ENCODE assay signal across 18 cellular contexts in the genomic region with DNA sequence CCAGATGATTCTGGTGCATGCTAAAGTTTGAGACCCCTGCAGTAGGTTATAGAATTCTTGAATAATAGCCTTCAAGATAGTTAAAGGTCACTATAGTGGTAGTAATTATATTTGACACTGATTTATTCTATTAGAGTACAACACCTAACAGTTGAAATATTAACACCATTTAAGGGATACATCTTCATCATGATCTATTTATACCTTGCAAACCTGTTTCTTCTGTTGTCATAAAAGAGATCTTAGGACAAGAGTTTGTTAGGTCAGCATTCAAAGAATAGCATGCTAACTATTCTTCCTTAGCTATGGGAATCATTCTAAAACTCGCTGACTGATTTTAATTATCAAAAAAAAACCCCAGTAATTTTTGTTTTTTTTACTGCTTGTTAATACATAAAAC.
"Had no signal": no experiment of that assay in that cellular context is flagged by ENCODE, and none has a peak within 500 bp of the region (broad histone marks: within the 10 kb centered on the region; RNA-seq: fewer than 3 reads in every experiment).

No MANE protein-coding gene starts in this region.

- FAIRE-seq: K562 had no signal

- H3K4me3 ChIP-seq: K562 had no signal

- H3K27me3 Mint-ChIP-seq: IgD-negative memory B cell had no signal

- H3K9me3 Mint-ChIP-seq: IgD-negative memory B cell had no signal

- H3K27ac ChIP-seq: KMS-11, RWPE1 had no signal

- H3K9ac ChIP-seq: KMS-11, SK-N-SH had no signal

- H3K9me3 ChIP-seq: SK-N-SH had no signal

- DNase-seq: Kasumi-1, MM.1S, NCI-H1092 treated with DMSO at 0.1 percent for 48 hours, NCI-H1436, NCI-H187, NCI-H2029, NCI-H2081 treated with DMSO at 0.1 percent for 48 hours, NCI-H2171, NCI-H226, NCI-H510A, NCI-H524 treated with DMSO at 0.1 percent for 48 hours, NCI-H774, SHP77, SK-N-SH had no signal

- H3K4me3 Mint-ChIP-seq: IgD-negative memory B cell had no signal

- ATAC-seq: K562 had no signal

- H3K4me2 ChIP-seq: KMS-11, SK-N-SH had no signal

- H3K27ac Mint-ChIP-seq: IgD-negative memory B cell had no signal
